Comparison of ENCODE assay signal across 8 cellular contexts in genomic region chr16:2673066-2673999, GRCh38. TPM values are rescaled to one million over a fixed set of nuclear protein-coding genes. Genes with fewer than 3 reads are reported as not detected.
A peak's percentile ranks its signal among the peaks of the same experiment; 100 is the strongest.
DNase-seq lines count a peak whose midpoint lies in the region; ATAC-seq, FAIRE-seq and TF ChIP-seq lines count a peak whose summit lies in the region.

No MANE protein-coding gene starts in this region.

- no peak overlapping the region for H3K27ac ChIP-seq in H1 (ENCODE audit: low read depth, low read length)
- no peak overlapping the region for H3K27ac ChIP-seq in mesodermal cell (ENCODE audit: low read depth, low read length, severe bottlenecking)

- no peaks in the 10 kb centered on the region for H3K9me3 Mint-ChIP-seq in activated CD8-positive, alpha-beta memory T cell treated with anti-CD3 and anti-CD28 coated beads, Interleukin-2, amount 10 ng/mL, durations not matched to agents 7 days and 5 days (ENCODE audit: low read depth)

- TF ChIP-seq EP300 in H1 (IDR thresholded peaks at IDR 0.05; ENCODE audit: borderline replicate concordance in 1 of 2, low read depth in 2 of 2, low read length in 2 of 2): no peak

- H2BK12ac ChIP-seq in H1 (ENCODE audit: low read depth, low read length): no peak overlapping the region

- no peak overlapping the region for H3K18ac ChIP-seq in H1 (ENCODE audit: extremely low read depth, low read length)

- H3K9me3 ChIP-seq in H1 (ENCODE audit: insufficient read depth in 2 of 2, low read depth in 1 of 2, low read length in 1 of 2) (no peaks in the 10 kb centered on the region), mesodermal cell (ENCODE audit: control insufficient read depth, low read length) (no peaks in the 10 kb centered on the region)

- H3K4me3 ChIP-seq in H1 (ENCODE audit: extremely low read depth in 1 of 4, insufficient read depth in 2 of 4, low read depth in 3 of 4, low read length in 4 of 4) (peak overlapping the region; percentile 40 to 85 (median 51)), mesodermal cell (ENCODE audit: extremely low read depth, insufficient read depth, low read length, poor library complexity, severe bottlenecking) (peak overlapping the region; percentile 44)

- H3K27me3 Mint-ChIP-seq in activated CD8-positive, alpha-beta memory T cell treated with anti-CD3 and anti-CD28 coated beads, Interleukin-2, amount 10 ng/mL, durations not matched to agents 7 days and 5 days: no peaks in the 10 kb centered on the region

- peak; percentile 84 for ATAC-seq in GM21390 (IDR thresholded peaks at IDR 0.05; ENCODE audit: unreplicated experiment)
- ATAC-seq in activated CD8-positive, alpha-beta memory T cell treated with anti-CD3 and anti-CD28 coated beads, Interleukin-2, amount 10 ng/mL, durations not matched to agents 7 days and 5 days: peak; percentile 98

- POLR2A ChIA-PET in H1 (lab: Charles Lee; ENCODE audit: partially characterized antibody): interaction anchor here (0.6 to 0.8 kb wide), 3 partner anchors 9 to 78 kb away, joined by 3 to 10 read pairs (median 3); partner anchors contain the start of gene KCTD5

- H4K8ac ChIP-seq in H1 (ENCODE audit: extremely low read depth, insufficient read depth, low read length): no peak overlapping the region

- no peak overlapping the region for H3K56ac ChIP-seq in H1 (replicated peaks; ENCODE audit: insufficient read length, low read depth, low read length)

- H3K4me1 ChIP-seq in H1 (replicated peaks in 1 of 4; ENCODE audit: control insufficient read depth in 3 of 4, insufficient read depth in 4 of 4, low read length in 3 of 4) (peaks cover 0 to 4% (median 0%) of the 10 kb centered on the region in 4 experiments; a peak in 1 of 7 replicates), mesodermal cell (ENCODE audit: control insufficient read depth, insufficient read depth, low read length, poor library complexity, severe bottlenecking) (peaks cover 9% of the 10 kb centered on the region)

- H3K4me2 ChIP-seq in H1 (ENCODE audit: insufficient read depth in 1 of 2, low read depth in 2 of 2, low read length in 2 of 2): peak overlapping the region; percentile 54 to 71

- no peak overlapping the region for H2BK15ac ChIP-seq in H1 (ENCODE audit: low read length)

- CTCF ChIA-PET in activated CD8-positive, alpha-beta memory T cell treated with anti-CD3 and anti-CD28 coated beads, Interleukin-2, amount 10 ng/mL, durations not matched to agents 7 days and 5 days (lab: Charles Lee): interaction anchor here (0.8 kb wide), 1 partner anchor 9 kb away, joined by 3 read pairs; the partner anchor contains the start of gene KCTD5
- CTCF ChIA-PET in H1 (lab: Charles Lee; ENCODE audit: partially characterized antibody): interaction anchor here (0.7 to 1.2 kb wide), 2 partner anchors 27 to 411 kb away, joined by 3 read pairs; no protein-coding TSS in a partner anchor

- no peak overlapping the region for H2BK20ac ChIP-seq in H1 (ENCODE audit: low read length)

- no peaks in the 10 kb centered on the region for H3K27me3 ChIP-seq in H1 (replicated peaks in 1 of 4; ENCODE audit: control insufficient read depth in 3 of 4, extremely low read depth in 1 of 4, insufficient read depth in 3 of 4, low read length in 3 of 4)

- H3K4me1 Mint-ChIP-seq in activated CD8-positive, alpha-beta memory T cell treated with anti-CD3 and anti-CD28 coated beads, Interleukin-2, amount 10 ng/mL, durations not matched to agents 7 days and 5 days: peaks cover 38% of the 10 kb centered on the region

- H3K79me2 ChIP-seq in H1 (ENCODE audit: control insufficient read depth in 1 of 2, insufficient read depth in 2 of 2, low read length in 2 of 2): no peaks in the 10 kb centered on the region; a peak in 1 of 4 replicates

- H4K91ac ChIP-seq in H1 (replicated peaks; ENCODE audit: insufficient read length, low read length): no peak overlapping the region

- H3K4ac ChIP-seq in H1 (replicated peaks; ENCODE audit: insufficient read length, low read depth, low read length): no peak overlapping the region

- no peak for FAIRE-seq in H1 (lab: Jason Lieb, UNC)

- TF ChIP-seq RAD21 in H1 (IDR thresholded peaks at IDR 0.05 in 1 of 2, conservative IDR thresholded peaks at IDR 0.05 in 1 of 2; ENCODE audit: low read depth in 2 of 2, low read length in 2 of 2): no peak

- no peak for TF ChIP-seq CTCF in H1 (IDR thresholded peaks at IDR 0.05; ENCODE audit: control extremely low read depth in 1 of 3, insufficient read depth in 1 of 3, low read depth in 1 of 3, low read length in 3 of 3)

- H4K5ac ChIP-seq in H1 (ENCODE audit: insufficient read length, low read depth, low read length): no peak overlapping the region

- H3K27ac Mint-ChIP-seq in activated CD8-positive, alpha-beta memory T cell treated with anti-CD3 and anti-CD28 coated beads, Interleukin-2, amount 10 ng/mL, durations not matched to agents 7 days and 5 days: peak overlapping the region; percentile 84

- H2AK5ac ChIP-seq in H1 (ENCODE audit: low read depth, low read length): no peak overlapping the region

- H3K9ac ChIP-seq in H1 (replicated peaks in 1 of 4; ENCODE audit: extremely low read depth in 1 of 4, low read depth in 3 of 4, low read length in 3 of 4): peak overlapping the region in 2 of 4 experiments; percentile 20 to 51; a peak in 3 of 7 replicates

- no peak overlapping the region for H2BK5ac ChIP-seq in H1 (ENCODE audit: low read depth, low read length)

- no peak overlapping the region for H2AFZ ChIP-seq in H1 (ENCODE audit: low read length)

- peaks cover 3% of the 10 kb centered on the region for H3K23me2 ChIP-seq in H1 (ENCODE audit: low read depth, low read length)

- no peak overlapping the region for H2BK120ac ChIP-seq in H1 (replicated peaks; ENCODE audit: low read depth, low read length)

- DNase-seq in COR-L47 (lab: John Stamatoyannopoulos, UW) (peak; percentile 95), HUDEP-2 (lab: John Stamatoyannopoulos, UW; ENCODE audit: unreplicated experiment in 76 of 76) (peak in 75 of 76 experiments; percentile 30 to 97 (median 90)), NOMO-1 treated with DMSO at 0.1 percent for 48 hours (lab: John Stamatoyannopoulos, UW; ENCODE audit: unreplicated experiment) (peak; percentile 88), H1 (ENCODE audit: low read depth in 1 of 2, low spot score in 2 of 2) (peak; percentile 71 to 92)
- DNase-seq in activated CD8-positive, alpha-beta memory T cell treated with anti-CD3 and anti-CD28 coated beads, Interleukin-2, amount 10 ng/mL, durations not matched to agents 7 days and 5 days: peak; percentile 97
- DNase-seq in stimulated activated CD8-positive, alpha-beta memory T cell treated with anti-CD3 and anti-CD28 coated beads, Interleukin-15, amount 100 ng/mL, for 24 hours (ENCODE audit: low read depth): peak; percentile 86

- peak overlapping the region; percentile 79 for H3K4me3 Mint-ChIP-seq in activated CD8-positive, alpha-beta memory T cell treated with anti-CD3 and anti-CD28 coated beads, Interleukin-2, amount 10 ng/mL, durations not matched to agents 7 days and 5 days

- H4K20me1 ChIP-seq in H1 (replicated peaks in 1 of 2; ENCODE audit: control insufficient read depth in 1 of 2, insufficient read depth in 2 of 2, low read length in 2 of 2): no peaks in the 10 kb centered on the region

- TF ChIP-seq POLR2A in H1 (IDR thresholded peaks at IDR 0.05; ENCODE audit: control extremely low read depth in 1 of 2, low read depth in 2 of 2, low read length in 2 of 2): no peak

- no peaks in the 10 kb centered on the region for H3K36me3 ChIP-seq in H1 (ENCODE audit: control insufficient read depth in 2 of 4, insufficient read depth in 4 of 4, low read length in 3 of 4)
- H3K36me3 ChIP-seq in mesodermal cell (ENCODE audit: control insufficient read depth, insufficient read depth, low read length): no peaks in the 10 kb centered on the region

- no peaks in the 10 kb centered on the region for H3K79me1 ChIP-seq in H1 (ENCODE audit: low read depth, low read length)

- no peak overlapping the region for H3K23ac ChIP-seq in H1 (ENCODE audit: insufficient read length)

- no peak overlapping the region for H3K14ac ChIP-seq in H1 (ENCODE audit: insufficient read length)

- peaks cover 7% of the 10 kb centered on the region for H3K36me3 Mint-ChIP-seq in activated CD8-positive, alpha-beta memory T cell treated with anti-CD3 and anti-CD28 coated beads, Interleukin-2, amount 10 ng/mL, durations not matched to agents 7 days and 5 days

- WGBS in H1 (ENCODE audit: extremely low coverage in 1 of 2, insufficient coverage in 1 of 2, insufficient read length in 1 of 2, insufficient replicate concordance in 2 of 2, low coverage in 1 of 2, low lambda C conversion rate in 2 of 2, missing lambda C conversion rate in 1 of 2), 2 experiments: 10% methylated on average over 19 of the region's 107 CpGs; no CpG with 5 or more reads in 1 of the 2 experiments
- WGBS in mesodermal cell (ENCODE audit: insufficient coverage in 2 of 2), 2 experiments: 2 to 3% methylated on average over 42 to 63 of the region's 107 CpGs

TF ChIP-seq in H1, 55 proteins besides CTCF, POLR2A, EP300 and RAD21 (continues in another document):
- peak; percentile 42 for TF ChIP-seq ASH2L (IDR thresholded peaks at IDR 0.05; ENCODE audit: low read length)

RNA-seq across cellular contexts. Expression of gene KCTD5, which starts 9.0 kb away (rescaled TPM):
- 10 to 100 TPM; 34.2 to 41.7 TPM for total RNA-seq in activated CD8-positive, alpha-beta memory T cell treated with anti-CD3 and anti-CD28 coated beads, Interleukin-2, amount 10 ng/mL, durations not matched to agents 7 days and 5 days
- total RNA-seq in H1 (2021; fragmentation: NEBNext Ultra II Directional; extraction: Animal tissue kit (Norgen Biotek cat#: 25700)): 24.8 and 26.6 TPM in 2 replicates
- 31.8 and 46.8 TPM in 2 replicates for polyA plus RNA-seq in H1 (2011; rRNA removed)
- polyA plus RNA-seq in H1 (2011; cell fraction: cytosol; rRNA removed): 38.3 TPM
- polyA plus RNA-seq in H1 (2011; cell fraction: nucleus; rRNA removed): 28.2 TPM
- 14.3 to 21.1 TPM (median 19.7 TPM) in 4 replicates for polyA plus RNA-seq in H1 (2012, experiment 1 of 2)
- 24.0 TPM for polyA plus RNA-seq in H1 (2012, experiment 2 of 2)
- 22.7 TPM for polyA plus RNA-seq in H1 (2013, experiment 1 of 2)
- 25.6 TPM for polyA plus RNA-seq in H1 (2013, experiment 2 of 2)
- 14.1 and 15.5 TPM in 2 replicates for polyA minus RNA-seq in H1 (2011; rRNA and poly(A)+ RNA removed)
- 12.3 TPM for polyA minus RNA-seq in H1 (2011; cell fraction: cytosol; rRNA and poly(A)+ RNA removed)
- polyA minus RNA-seq in H1 (2011; cell fraction: nucleus; rRNA and poly(A)+ RNA removed): 29.0 TPM
- 24.3 TPM for polyA plus RNA-seq in mesodermal cell (2013, experiment 1 of 2)
- 21.8 TPM for polyA plus RNA-seq in mesodermal cell (2013, experiment 2 of 2)

RNA-seq across cellular contexts. Expression of gene PRSS27, which starts 46.7 kb away (rescaled TPM):
- total RNA-seq in activated CD8-positive, alpha-beta memory T cell treated with anti-CD3 and anti-CD28 coated beads, Interleukin-2, amount 10 ng/mL, durations not matched to agents 7 days and 5 days: 1 to 10 TPM; 1.2 to 1.7 TPM
- 1.3 and 2.2 TPM in 2 replicates for total RNA-seq in H1 (2021; fragmentation: NEBNext Ultra II Directional; extraction: Animal tissue kit (Norgen Biotek cat#: 25700))
- polyA plus RNA-seq in H1 (2011; rRNA removed): 7.5 and 10.5 TPM in 2 replicates
- 9.6 TPM for polyA plus RNA-seq in H1 (2011; cell fraction: cytosol; rRNA removed)
- polyA plus RNA-seq in H1 (2011; cell fraction: nucleus; rRNA removed): 9.4 TPM
- 2.8 to 4.0 TPM (median 3.3 TPM) in 4 replicates for polyA plus RNA-seq in H1 (2012, experiment 1 of 2)
- 1.9 TPM for polyA plus RNA-seq in H1 (2012, experiment 2 of 2)
- polyA plus RNA-seq in H1 (2013, experiment 1 of 2): 2.7 TPM
- 2.2 TPM for polyA plus RNA-seq in H1 (2013, experiment 2 of 2)
- polyA minus RNA-seq in H1 (2011; rRNA and poly(A)+ RNA removed): 0.95 and 1.1 TPM in 2 replicates
- 2.5 TPM for polyA minus RNA-seq in H1 (2011; cell fraction: cytosol; rRNA and poly(A)+ RNA removed)
- polyA minus RNA-seq in H1 (2011; cell fraction: nucleus; rRNA and poly(A)+ RNA removed): 3.3 TPM
- polyA plus RNA-seq in mesodermal cell (2013, experiment 1 of 2): 3.1 TPM
- polyA plus RNA-seq in mesodermal cell (2013, experiment 2 of 2): 3.1 TPM
